Comparison of ENCODE assay signal across 8 cellular contexts in genomic region chr2:12555012-12555645, GRCh38.
DNase-seq lines count a peak whose midpoint lies in the region; ATAC-seq and TF ChIP-seq lines count a peak whose summit lies in the region.

No MANE protein-coding gene starts in this region.

- peaks cover 31% of the 10 kb centered on the region for H3K4me1 Mint-ChIP-seq in activated T-helper 17 cell treated with anti-CD3 and anti-CD28 coated beads, Interleukin-2, amount 50 U/mL, for 72 hours

- H3K27ac Mint-ChIP-seq in activated T-helper 17 cell treated with anti-CD3 and anti-CD28 coated beads, Interleukin-2, amount 50 U/mL, for 72 hours: peak overlapping the region; percentile 94

- peak; percentile 47 for ATAC-seq in HG03280 (IDR thresholded peaks at IDR 0.05; ENCODE audit: unreplicated experiment)
- peak; percentile 88 for ATAC-seq in activated T-helper 17 cell treated with anti-CD3 and anti-CD28 coated beads, Interleukin-2, amount 50 U/mL, for 72 hours (replicated peaks)

- WGBS in esophagus squamous epithelium, 2 donors: 3 to 11% methylated on average over 2 of the region's 2 CpGs

- peak overlapping the region in 2 of 4 donors; percentile 27 to 49 for H3K27ac ChIP-seq in esophagus squamous epithelium

- no peaks in the 10 kb centered on the region for H3K27me3 Mint-ChIP-seq in activated T-helper 17 cell treated with anti-CD3 and anti-CD28 coated beads, Interleukin-2, amount 50 U/mL, for 72 hours

- peak in 1 of 6 experiments; percentile 6 for TF ChIP-seq CTCF in esophagus squamous epithelium (IDR thresholded peaks at IDR 0.05)

- H3K4me3 Mint-ChIP-seq in activated T-helper 17 cell treated with anti-CD3 and anti-CD28 coated beads, Interleukin-2, amount 50 U/mL, for 72 hours: peak overlapping the region; percentile 70

- H3K36me3 Mint-ChIP-seq in activated T-helper 17 cell treated with anti-CD3 and anti-CD28 coated beads, Interleukin-2, amount 50 U/mL, for 72 hours (ENCODE audit: low read depth): no peaks in the 10 kb centered on the region

- H3K9me3 ChIP-seq in esophagus squamous epithelium: no peaks in the 10 kb centered on the region

- no peaks in the 10 kb centered on the region for H3K27me3 ChIP-seq in esophagus squamous epithelium

- peak; percentile 66 for DNase-seq in EL
- peak; percentile 35 for DNase-seq in kidney tubule cell (ENCODE audit: low spot score)
- DNase-seq in esophagus squamous epithelium (lab: John Stamatoyannopoulos, UW): no peak
- DNase-seq in 8988T: no peak
- no peak for DNase-seq in T1000 (lab: John Stamatoyannopoulos, UW)
- no peak for DNase-seq in NCI-H748 (lab: John Stamatoyannopoulos, UW; ENCODE audit: unreplicated experiment)

- intact Hi-C loops in esophagus squamous epithelium (cut with DNase I): no loop called here

- H3K9me3 Mint-ChIP-seq in activated T-helper 17 cell treated with anti-CD3 and anti-CD28 coated beads, Interleukin-2, amount 50 U/mL, for 72 hours: no peaks in the 10 kb centered on the region

- H3K4me3 ChIP-seq in esophagus squamous epithelium: no peak overlapping the region

- H3K4me1 ChIP-seq in esophagus squamous epithelium: peaks cover 0 to 19% (median 12%) of the 10 kb centered on the region in 3 donors

- no peak for TF ChIP-seq POLR2A in esophagus squamous epithelium (IDR thresholded peaks at IDR 0.05)

- no peaks in the 10 kb centered on the region for H3K36me3 ChIP-seq in esophagus squamous epithelium

Comparison
In these comparisons a context has a peak if more than half of its experiments do, and no peak if none do; other contexts are left out.
1. DNase-seq: peak in EL (single experiment) and kidney tubule cell (single experiment); none in esophagus squamous epithelium (single experiment), 8988T (single experiment), T1000 (single experiment) and NCI-H748 (single experiment).